Comparison of ENCODE assay signal across 10 cellular contexts in the genomic region with DNA sequence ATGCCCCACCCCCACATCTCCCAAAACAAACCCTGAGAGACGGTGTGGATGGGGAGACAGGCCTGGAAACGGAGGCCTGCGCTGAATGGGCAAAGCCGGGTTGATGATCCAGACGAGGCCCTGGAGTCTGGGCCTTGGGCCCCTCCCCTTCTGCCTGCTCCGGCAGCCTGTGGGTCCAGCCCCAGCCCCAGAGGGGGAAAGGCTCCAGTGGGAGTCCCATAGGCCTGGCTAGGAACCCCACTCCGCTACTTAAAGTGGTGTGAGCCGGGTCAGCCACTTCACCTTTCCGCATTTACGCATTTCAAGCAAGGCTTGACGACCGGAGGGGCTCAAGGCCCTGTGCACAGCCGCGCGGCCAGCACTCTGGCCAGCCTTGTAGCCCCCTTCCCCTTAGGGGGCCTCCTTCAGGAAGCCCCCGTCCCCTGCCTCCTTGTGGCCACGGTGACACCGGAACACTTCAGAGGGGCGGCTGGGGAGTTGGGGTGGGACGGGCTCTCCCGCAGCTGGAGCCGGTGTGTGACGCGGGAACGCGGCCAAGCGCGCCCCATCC. TPM values are rescaled to one million over a fixed set of nuclear protein-coding genes. Genes with fewer than 3 reads are reported as not detected.
A peak's percentile ranks its signal among the peaks of the same experiment; 100 is the strongest.
DNase-seq lines count a peak whose midpoint lies in the region; ATAC-seq and TF ChIP-seq lines count a peak whose summit lies in the region.
"Had no signal": no experiment of that assay in that cellular context is flagged by ENCODE, and none has a peak within 500 bp of the region (broad histone marks: within the 10 kb centered on the region; RNA-seq: fewer than 3 reads in every experiment).

No MANE protein-coding gene starts in this region.

- TF ChIP-seq CTCF in ascending aorta (IDR thresholded peaks at IDR 0.05) (peak in 1 of 3 experiments; percentile 15), lung (IDR thresholded peaks at IDR 0.05; ENCODE audit: control extremely low read depth, extremely low read depth) (no peak), upper lobe of left lung (IDR thresholded peaks at IDR 0.05) (no peak)

- peak; percentile 0 for ATAC-seq in lung (ENCODE audit: insufficient read depth, low FRiP score)
- peak in 1 of 2 donors; percentile 7 for ATAC-seq in upper lobe of left lung (ENCODE audit: low FRiP score in 2 of 2)
- no peak for ATAC-seq in GM21367 (IDR thresholded peaks at IDR 0.05; ENCODE audit: unreplicated experiment)

- H3K4me3 ChIP-seq in ascending aorta = peak overlapping the region; percentile 74 to 84
- peak overlapping the region; percentile 23 for H3K4me3 ChIP-seq in lung
- peak overlapping the region; percentile 52 to 67 (median 60) for H3K4me3 ChIP-seq in upper lobe of left lung

- H3K27me3 ChIP-seq in ascending aorta (no peaks in the 10 kb centered on the region), lung (ENCODE audit: control insufficient read depth, insufficient read depth) (no peaks in the 10 kb centered on the region), upper lobe of left lung (no peaks in the 10 kb centered on the region)

- 7 to 8% methylated on average over 21 to 28 of the region's 28 CpGs for WGBS in lung, 2 donors
- WGBS in upper lobe of left lung, 2 donors = 20% methylated on average over 3 to 21 of the region's 28 CpGs

- no peak for TF ChIP-seq EP300 in upper lobe of left lung (IDR thresholded peaks at IDR 0.05)

- DNase-seq in NCI-H748 (lab: John Stamatoyannopoulos, UW; ENCODE audit: unreplicated experiment) = peak; percentile 71
- no peak for DNase-seq in NCI-H748 treated with DMSO at 0.1 percent for 48 hours (lab: John Stamatoyannopoulos, UW)
- no peak for DNase-seq in ascending aorta (ENCODE audit: low spot score in 2 of 2)
- no peak for DNase-seq in lung (ENCODE audit: low spot score)
- no peak for DNase-seq in upper lobe of left lung
- DNase-seq in activated naive CD4-positive, alpha-beta T cell treated with anti-CD3 and anti-CD28 coated beads, Interleukin-2, amount 50 U/mL, for 16 hours = no peak
- DNase-seq in RKO (ENCODE audit: low spot score) = no peak
- DNase-seq: CD4-positive, CD25-positive, alpha-beta regulatory T cell had no signal

- peaks cover 0 to 32% of the 10 kb centered on the region in 2 donors for H3K4me1 ChIP-seq in ascending aorta
- H3K4me1 ChIP-seq in lung (ENCODE audit: control insufficient read depth in 2 of 2, insufficient read depth in 2 of 2, low read length in 2 of 2) = peaks cover 4 to 51% of the 10 kb centered on the region in 2 donors
- H3K4me1 ChIP-seq in upper lobe of left lung = peaks cover 72 to 90% (median 80%) of the 10 kb centered on the region in 4 donors

- H3K27ac ChIP-seq in ascending aorta (peak overlapping the region; percentile 69 to 86), lung (ENCODE audit: low read depth in 1 of 2, low read length in 1 of 2) (peak overlapping the region; percentile 69 to 96), upper lobe of left lung (peak overlapping the region; percentile 87 to 96 (median 92))

- H3K9me3 ChIP-seq in ascending aorta (no peaks in the 10 kb centered on the region), lung (ENCODE audit: control insufficient read depth in 2 of 2, insufficient read depth in 1 of 2, low read length in 1 of 2) (no peaks in the 10 kb centered on the region), upper lobe of left lung (no peaks in the 10 kb centered on the region)

- no peaks in the 10 kb centered on the region for H3K36me3 ChIP-seq in ascending aorta
- H3K36me3 ChIP-seq in lung (ENCODE audit: control insufficient read depth in 2 of 2, insufficient read depth in 2 of 2, low read length in 2 of 2) = peaks cover 0 to 6% of the 10 kb centered on the region in 2 donors
- H3K36me3 ChIP-seq in upper lobe of left lung = no peaks in the 10 kb centered on the region

- peak in 1 of 4 donors; percentile 3 for TF ChIP-seq POLR2A in upper lobe of left lung (IDR thresholded peaks at IDR 0.05)

- intact Hi-C loops in ascending aorta (cut with DNase I) = no loop called here

RNA-seq across cellular contexts. Expression of gene TNFAIP2, which starts 0.6 kb away (rescaled TPM):
- 133 TPM for total RNA-seq in ascending aorta
- 100 to 1,000 TPM in 1 of 2 donors, 10 to 100 TPM in 1; 65.6 to 192 TPM for total RNA-seq in lung
- 100 to 1,000 TPM; 260 to 519 TPM for polyA plus RNA-seq in lung
- 100 to 1,000 TPM in 4 of 6 donors, 10 to 100 TPM in 2; 51.2 to 542 (median 229) TPM for total RNA-seq in upper lobe of left lung
- polyA plus RNA-seq: CD4-positive, CD25-positive, alpha-beta regulatory T cell had no signal

RNA-seq across cellular contexts. Expression of gene EXOC3L4, which starts 28.1 kb away (rescaled TPM):
- total RNA-seq in ascending aorta (not detected), lung (1 to 10 TPM; 3.6 to 4.0 TPM), upper lobe of left lung (1 to 10 TPM in 5 of 6 donors, under 1 TPM in 1; 0.30 to 7.6 (median 2.9) TPM)
- polyA plus RNA-seq in lung = 1 to 10 TPM; 3.0 to 4.6 TPM
- total RNA-seq: CD4-positive, CD25-positive, alpha-beta regulatory T cell had no signal
- polyA plus RNA-seq: CD4-positive, CD25-positive, alpha-beta regulatory T cell; keratinocyte had no signal

RNA-seq across cellular contexts. Expression of gene LBHD2, which starts 38.6 kb away (rescaled TPM):
- total RNA-seq in ascending aorta = not detected
- not detected for total RNA-seq in lung
- under 1 TPM in 1 of 2 donors, not detected in 1; 0.08 TPM for polyA plus RNA-seq in lung
- total RNA-seq in upper lobe of left lung = not detected
- total RNA-seq: CD4-positive, CD25-positive, alpha-beta regulatory T cell had no signal
- polyA plus RNA-seq: CD4-positive, CD25-positive, alpha-beta regulatory T cell; keratinocyte had no signal

Comparison
In these comparisons a context has a peak if more than half of its experiments do, and no peak if none do; other contexts are left out.
1. H3K4me3 ChIP-seq: peak in every context shown above with its lines; median percentile 79 in ascending aorta; 60 in upper lobe of left lung; 23 in lung.